ENCODE assay signal across 1 cellular context in genomic region chr11:35800970-35801953, GRCh38.
TF ChIP-seq lines count a peak whose summit lies in the region.

No MANE protein-coding gene starts in this region.

TF ChIP-seq in HepG2, 621 proteins besides CTCF, POLR2A, EP300 and RAD21 (continued from another document):
- no peak for TF ChIP-seq DMAP1 (CRISPR knock-in tag; IDR thresholded peaks at IDR 0.05)
- no peak for TF ChIP-seq BRD4 (CRISPR knock-in tag; IDR thresholded peaks at IDR 0.05)
- TF ChIP-seq GABPB1 (CRISPR knock-in tag; IDR thresholded peaks at IDR 0.05): no peak
- TF ChIP-seq ZNF136 (CRISPR knock-in tag; IDR thresholded peaks at IDR 0.05; ENCODE audit: low read depth): no peak
- TF ChIP-seq ZNF251 (CRISPR knock-in tag; IDR thresholded peaks at IDR 0.05): no peak
- no peak for TF ChIP-seq KMT2A (CRISPR knock-in tag; IDR thresholded peaks at IDR 0.05)
- no peak for TF ChIP-seq JUNB (CRISPR knock-in tag; IDR thresholded peaks at IDR 0.05; ENCODE audit: borderline replicate concordance)
- TF ChIP-seq FOSL2 (CRISPR knock-in tag; IDR thresholded peaks at IDR 0.05): no peak
- TF ChIP-seq PAX8 (CRISPR knock-in tag; IDR thresholded peaks at IDR 0.05; ENCODE audit: borderline replicate concordance): no peak
- no peak for TF ChIP-seq ZNF788 (CRISPR knock-in tag; IDR thresholded peaks at IDR 0.05; ENCODE audit: borderline replicate concordance)
- TF ChIP-seq HOXA9 (CRISPR knock-in tag; IDR thresholded peaks at IDR 0.05; ENCODE audit: borderline replicate concordance): no peak
- no peak for TF ChIP-seq TCF7 (IDR thresholded peaks at IDR 0.05; ENCODE audit: low read depth)
